8 cellular contexts compared by ENCODE assay signal in genomic region chr1:109739738-109740614, GRCh38. TPM values are rescaled to one million over a fixed set of nuclear protein-coding genes. Genes with fewer than 3 reads are reported as not detected.
DNase-seq lines count a peak whose midpoint lies in the region; ATAC-seq and TF ChIP-seq lines count a peak whose summit lies in the region.

No MANE protein-coding gene starts in this region.

- H3K36me3 ChIP-seq in MG63 (peaks cover 3% of the 10 kb centered on the region; the same call in 1 of the 2 replicates), upper lobe of left lung (peaks cover 0 to 11% (median 2%) of the 10 kb centered on the region in 4 donors)

- TF ChIP-seq EP300 in upper lobe of left lung (IDR thresholded peaks at IDR 0.05), result no peak

- intact Hi-C loops in left ventricle myocardium superior (cut with micrococcal nuclease), result no loop called here

- H3K4me3 Mint-ChIP-seq in T-helper 17 cell (peak overlapping the region; percentile 90), progenitor cell of endocrine pancreas (ENCODE audit: low read depth) (peak overlapping the region; percentile 89)

- H3K36me3 Mint-ChIP-seq in T-helper 17 cell (ENCODE audit: low read depth) (peaks cover 6% of the 10 kb centered on the region), progenitor cell of endocrine pancreas (ENCODE audit: insufficient read depth) (peaks cover 27% of the 10 kb centered on the region)

- peaks cover 17% of the 10 kb centered on the region for H3K4me1 Mint-ChIP-seq in T-helper 17 cell
- H3K4me1 Mint-ChIP-seq in progenitor cell of endocrine pancreas (ENCODE audit: low read depth), result peaks cover 24% of the 10 kb centered on the region

- peak overlapping the region; percentile 29 for H3K27ac Mint-ChIP-seq in T-helper 17 cell
- peak overlapping the region; percentile 96 for H3K27ac Mint-ChIP-seq in progenitor cell of endocrine pancreas

- peak overlapping the region; percentile 63 for H3K4me3 ChIP-seq in MG63
- H3K4me3 ChIP-seq in upper lobe of left lung, result peak overlapping the region; percentile 49 to 84 (median 66)

- H3K27me3 Mint-ChIP-seq in T-helper 17 cell, result peaks cover 5% of the 10 kb centered on the region
- H3K27me3 Mint-ChIP-seq in progenitor cell of endocrine pancreas, result no peaks in the 10 kb centered on the region

- H3K9me3 Mint-ChIP-seq in progenitor cell of endocrine pancreas (ENCODE audit: low read depth), result no peaks in the 10 kb centered on the region

- TF ChIP-seq CTCF in progenitor cell of endocrine pancreas (IDR thresholded peaks at IDR 0.05; ENCODE audit: unreplicated experiment) (no peak), upper lobe of left lung (IDR thresholded peaks at IDR 0.05) (no peak)

- H3K9me3 ChIP-seq in MG63 (peaks cover 4% of the 10 kb centered on the region), T-helper 17 cell (ENCODE audit: control insufficient read depth, low read length, poor library complexity, severe bottlenecking) (no peaks in the 10 kb centered on the region), upper lobe of left lung (no peaks in the 10 kb centered on the region)

- ATAC-seq in GM21619 (IDR thresholded peaks at IDR 0.05; ENCODE audit: unreplicated experiment), result peak; percentile 79
- ATAC-seq in T-helper 17 cell, result peak; percentile 98
- peak; percentile 99 for ATAC-seq in left ventricle myocardium superior
- ATAC-seq in upper lobe of left lung (ENCODE audit: low FRiP score in 2 of 2), result peak; percentile 90 to 99

- DNase-seq in COLO668 (lab: John Stamatoyannopoulos, UW; ENCODE audit: unreplicated experiment), result peak; percentile 75
- peak; percentile 78 for DNase-seq in MG63
- peak; percentile 76 to 81 (median 79) for DNase-seq in T-helper 17 cell
- DNase-seq in amniotic stem cell (lab: John Stamatoyannopoulos, UW), result peak; percentile 55
- peak; percentile 91 for DNase-seq in left ventricle myocardium superior
- DNase-seq in progenitor cell of endocrine pancreas (ENCODE audit: low spot score, unreplicated experiment), result peak; percentile 80
- peak; percentile 84 to 95 for DNase-seq in upper lobe of left lung

- H3K27me3 ChIP-seq in MG63 (peaks cover 3% of the 10 kb centered on the region; the same call in 1 of the 2 replicates), upper lobe of left lung (no peaks in the 10 kb centered on the region)

- H3K27ac ChIP-seq in upper lobe of left lung, result peak overlapping the region; percentile 14 to 85 (median 66)

- peaks cover 6 to 17% (median 10%) of the 10 kb centered on the region in 4 donors for H3K4me1 ChIP-seq in upper lobe of left lung

- TF ChIP-seq POLR2A in upper lobe of left lung (IDR thresholded peaks at IDR 0.05), result peak in 3 of 4 donors; percentile 54 to 74 (median 65)

- WGBS in upper lobe of left lung, 2 donors, result 1 to 2% methylated on average over 8 to 40 of the region's 86 CpGs

RNA-seq across cellular contexts. Expression of gene GSTM3, which starts 0.9 kb away (rescaled TPM):
- 47.2 and 80.3 TPM in 2 replicates for total RNA-seq in MG63 (2014; rRNA removed; shearing (Covaris generic); ENCODE audit: low replicate concordance)
- total RNA-seq in T-helper 17 cell, result 1 to 10 TPM; 5.6 to 7.8 TPM
- total RNA-seq in left ventricle myocardium superior, result 113 TPM
- total RNA-seq in progenitor cell of endocrine pancreas, result 77.8 and 83.1 TPM in 2 replicates
- total RNA-seq in upper lobe of left lung, result 10 to 100 TPM in 3 of 6 donors, 1 to 10 TPM in 3; 4.9 to 23.3 (median 11.2) TPM

RNA-seq across cellular contexts. Expression of gene EPS8L3, which starts 23.7 kb away (rescaled TPM):
- total RNA-seq in MG63 (2014; rRNA removed; shearing (Covaris generic); ENCODE audit: low replicate concordance), result not detected in 2 replicates
- not detected for total RNA-seq in T-helper 17 cell
- not detected for total RNA-seq in left ventricle myocardium superior
- total RNA-seq in progenitor cell of endocrine pancreas, result 9.5 and 14.2 TPM in 2 replicates
- under 1 TPM in 1 of 6 donors, not detected in 5; 0.20 TPM for total RNA-seq in upper lobe of left lung

RNA-seq across cellular contexts. Expression of gene GSTM5, which starts 27.9 kb away (rescaled TPM):
- total RNA-seq in MG63 (2014; rRNA removed; shearing (Covaris generic); ENCODE audit: low replicate concordance), result not detected in 2 replicates
- under 1 TPM in 1 of 2 donors, not detected in 1; 0.60 TPM for total RNA-seq in T-helper 17 cell
- total RNA-seq in left ventricle myocardium superior, result 2.6 TPM
- 2.8 and 2.9 TPM in 2 replicates for total RNA-seq in progenitor cell of endocrine pancreas
- 10 to 100 TPM in 3 of 6 donors, 1 to 10 TPM in 2, under 1 TPM in 1; 1.00 to 24.3 (median 8.3) TPM for total RNA-seq in upper lobe of left lung

RNA-seq across cellular contexts. Expression of gene GSTM1, which starts 52.4 kb away (rescaled TPM):
- 67.7 and 86.1 TPM in 2 replicates for total RNA-seq in MG63 (2014; rRNA removed; shearing (Covaris generic); ENCODE audit: low replicate concordance)
- total RNA-seq in T-helper 17 cell (10 to 100 TPM in 1 of 2 donors, not detected in 1; 34.5 TPM), left ventricle myocardium superior (not detected), progenitor cell of endocrine pancreas (39.0 and 39.1 TPM in 2 replicates), upper lobe of left lung (10 to 100 TPM in 2 of 6 donors, not detected in 4; 11.8 to 33.0 TPM)

Comparison
In these comparisons a context has a peak if more than half of its experiments do, and no peak if none do; other contexts are left out.
1. Peak in every context shown above with its lines: DNase-seq, ATAC-seq, H3K4me3 ChIP-seq and H3K27ac ChIP-seq.